1 cellular context compared by ENCODE assay signal in genomic region chr1:110307239-110307974, GRCh38.
A peak's percentile ranks its signal among the peaks of the same experiment; 100 is the strongest.
TF ChIP-seq lines count a peak whose summit lies in the region.

No MANE protein-coding gene starts in this region.

TF ChIP-seq in HepG2, 621 proteins besides CTCF, POLR2A, EP300 and RAD21:
- peak; percentile 62 to 86 for TF ChIP-seq MAFK (conservative IDR thresholded peaks at IDR 0.05 in 1 of 2, IDR thresholded peaks at IDR 0.05 in 1 of 2; ENCODE audit: low read length in 2 of 2)
- no peak for TF ChIP-seq TP53 (CRISPR knock-in tag; conservative IDR thresholded peaks at IDR 0.05)
- no peak for TF ChIP-seq RBAK (CRISPR knock-in tag; IDR thresholded peaks at IDR 0.05)
- TF ChIP-seq MAFF (IDR thresholded peaks at IDR 0.05; ENCODE audit: low read depth, low read length), result peak; percentile 53
- TF ChIP-seq ZNF841 (CRISPR knock-in tag; IDR thresholded peaks at IDR 0.05; ENCODE audit: borderline replicate concordance), result no peak
- TF ChIP-seq, protein P1, sequence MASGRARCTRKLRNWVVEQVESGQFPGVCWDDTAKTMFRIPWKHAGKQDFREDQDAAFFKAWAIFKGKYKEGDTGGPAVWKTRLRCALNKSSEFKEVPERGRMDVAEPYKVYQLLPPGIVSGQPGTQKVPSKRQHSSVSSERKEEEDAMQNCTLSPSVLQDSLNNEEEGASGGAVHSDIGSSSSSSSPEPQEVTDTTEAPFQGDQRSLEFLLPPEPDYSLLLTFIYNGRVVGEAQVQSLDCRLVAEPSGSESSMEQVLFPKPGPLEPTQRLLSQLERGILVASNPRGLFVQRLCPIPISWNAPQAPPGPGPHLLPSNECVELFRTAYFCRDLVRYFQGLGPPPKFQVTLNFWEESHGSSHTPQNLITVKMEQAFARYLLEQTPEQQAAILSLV (CRISPR knock-in tag; IDR thresholded peaks at IDR 0.05; ENCODE audit: borderline replicate concordance), result no peak
TF ChIP-seq in HepG2: peak in this region for 2.
